8 cellular contexts compared by ENCODE assay signal in genomic region chr17:77888242-77889134, GRCh38.
DNase-seq lines count a peak whose midpoint lies in the region; ATAC-seq and TF ChIP-seq lines count a peak whose summit lies in the region.

No MANE protein-coding gene starts in this region.

- H3K27ac ChIP-seq in RWPE2 (ENCODE audit: poor library complexity, severe bottlenecking): no peak overlapping the region
- H3K27ac ChIP-seq in neural cell (ENCODE audit: low read length): peak overlapping the region; percentile 84

- H3K27me3 ChIP-seq in BE2C (no peaks in the 10 kb centered on the region), RWPE2 (ENCODE audit: insufficient read depth, poor library complexity, severe bottlenecking) (peaks cover 36% of the 10 kb centered on the region), neural cell (ENCODE audit: insufficient read depth, low read depth, low read length) (no peaks in the 10 kb centered on the region)

- H3K36me3 ChIP-seq in BE2C: no peaks in the 10 kb centered on the region
- H3K36me3 ChIP-seq in RWPE2 (ENCODE audit: low read depth): no peaks in the 10 kb centered on the region
- no peaks in the 10 kb centered on the region for H3K36me3 ChIP-seq in neural cell (ENCODE audit: insufficient read depth, low read length)

- H3K9me2 ChIP-seq in neural cell (ENCODE audit: insufficient read depth, low read length): no peaks in the 10 kb centered on the region

- no peak for TF ChIP-seq RAD21 in neural cell (conservative IDR thresholded peaks at IDR 0.05)

- TF ChIP-seq EP300 in neural cell (conservative IDR thresholded peaks at IDR 0.05; ENCODE audit: poor library complexity, severe bottlenecking): no peak

- H3F3A ChIP-seq in neural cell (ENCODE audit: insufficient read depth, low read length, poor library complexity, severe bottlenecking): no peaks in the 10 kb centered on the region

- TF ChIP-seq CTCF in BE2C (IDR thresholded peaks at IDR 0.05; ENCODE audit: low read depth, low read length): no peak
- TF ChIP-seq CTCF in RWPE2 (IDR thresholded peaks at IDR 0.05; ENCODE audit: poor library complexity, severe bottlenecking): no peak
- no peak for TF ChIP-seq CTCF in epithelial cell of esophagus (IDR thresholded peaks at IDR 0.05; ENCODE audit: insufficient read depth, low read depth, low read length, missing control alignments)
- TF ChIP-seq CTCF in neural cell (IDR thresholded peaks at IDR 0.05; ENCODE audit: poor library complexity, severe bottlenecking): no peak

- H3K9ac ChIP-seq in neural cell (ENCODE audit: low read length): peak overlapping the region; percentile 86

- no peaks in the 10 kb centered on the region for H4K20me1 ChIP-seq in neural cell (ENCODE audit: insufficient read depth)

- no peaks in the 10 kb centered on the region for H3K9me3 ChIP-seq in BE2C
- no peaks in the 10 kb centered on the region for H3K9me3 ChIP-seq in RWPE2 (ENCODE audit: severe bottlenecking)
- no peaks in the 10 kb centered on the region for H3K9me3 ChIP-seq in neural cell (ENCODE audit: low read length)

- peaks cover 22% of the 10 kb centered on the region for H3K4me1 ChIP-seq in BE2C
- peaks cover 2% of the 10 kb centered on the region for H3K4me1 ChIP-seq in RWPE2 (ENCODE audit: insufficient read depth, poor library complexity, severe bottlenecking)

- no peaks in the 10 kb centered on the region for H3K79me2 ChIP-seq in neural cell (replicated peaks; ENCODE audit: insufficient read depth, low read length)

- H3K4me2 ChIP-seq in neural cell (ENCODE audit: low read length): peak overlapping the region; percentile 70

- H3K4me3 ChIP-seq in BE2C (ENCODE audit: low read depth, low read length) (peak overlapping the region; percentile 56), RWPE2 (ENCODE audit: severe bottlenecking) (peak overlapping the region; percentile 8), epithelial cell of esophagus (ENCODE audit: low read length) (peak overlapping the region; percentile 28), neural cell (ENCODE audit: low read length) (peak overlapping the region; percentile 63)

- DNase-seq in BE2C (no peak), RWPE2 (ENCODE audit: low spot score) (peak; percentile 26), epithelial cell of esophagus (ENCODE audit: low read depth) (no peak)

- no peak overlapping the region for H2AFZ ChIP-seq in neural cell (ENCODE audit: low read depth, low read length)

- ATAC-seq in RWPE2 (ENCODE audit: low read depth) (no peak), GM19452 (IDR thresholded peaks at IDR 0.05; ENCODE audit: unreplicated experiment) (no peak), GM18861 (IDR thresholded peaks at IDR 0.05; ENCODE audit: unreplicated experiment) (no peak), GM18498 (IDR thresholded peaks at IDR 0.05; ENCODE audit: unreplicated experiment) (no peak), GM18520 (IDR thresholded peaks at IDR 0.05; ENCODE audit: unreplicated experiment) (no peak)

TF ChIP-seq in neural cell, 6 proteins besides CTCF, POLR2A, EP300 and RAD21:
- TF ChIP-seq POLR2AphosphoS5 (IDR thresholded peaks at IDR 0.05): no peak
- TF ChIP-seq MXI1 (conservative IDR thresholded peaks at IDR 0.05; ENCODE audit: poor library complexity, severe bottlenecking): peak; percentile 18

Comparison
In these comparisons a context has a peak if more than half of its experiments do, and no peak if none do; other contexts are left out.
1. H3K4me3 ChIP-seq: peak in every context shown above with its lines; median percentile 63 in neural cell; 56 in BE2C; 28 in epithelial cell of esophagus; 8 in RWPE2.